Comparison of ENCODE assay signal across 8 cellular contexts in genomic region chr6:11460001-11460668, GRCh38.
DNase-seq lines count a peak whose midpoint lies in the region; ATAC-seq and TF ChIP-seq lines count a peak whose summit lies in the region.

No MANE protein-coding gene starts in this region.

- intact Hi-C loops in CD14-positive monocyte (cut with micrococcal nuclease), result loop anchor here (5.0 to 10.0 kb wide), 3 partner anchors 45 to 78 kb away; no protein-coding TSS in a partner anchor

- peaks cover 62% of the 10 kb centered on the region for H3K4me1 Mint-ChIP-seq in CD14-positive monocyte
- H3K4me1 Mint-ChIP-seq in stimulated activated naive CD8-positive, alpha-beta T cell treated with anti-CD3 and anti-CD28 coated beads, Interleukin-15, amount 100 ng/mL, for 72 hours, result peaks cover 38% of the 10 kb centered on the region

- H3K27me3 Mint-ChIP-seq in CD14-positive monocyte (ENCODE audit: low read depth in 3 of 3), result no peaks in the 10 kb centered on the region
- peaks cover under 1% of the 10 kb centered on the region for H3K27me3 Mint-ChIP-seq in stimulated activated naive CD8-positive, alpha-beta T cell treated with anti-CD3 and anti-CD28 coated beads, Interleukin-15, amount 100 ng/mL, for 72 hours

- peak; percentile 31 for ATAC-seq in GM19043 (IDR thresholded peaks at IDR 0.05; ENCODE audit: low read depth, unreplicated experiment)
- ATAC-seq in stimulated activated naive CD8-positive, alpha-beta T cell treated with anti-CD3 and anti-CD28 coated beads, Interleukin-15, amount 100 ng/mL, for 72 hours, result peak; percentile 47

- peak overlapping the region; percentile 5 to 76 for H3K4me3 Mint-ChIP-seq in CD14-positive monocyte
- H3K4me3 Mint-ChIP-seq in stimulated activated naive CD8-positive, alpha-beta T cell treated with anti-CD3 and anti-CD28 coated beads, Interleukin-15, amount 100 ng/mL, for 72 hours, result peak overlapping the region; percentile 72 to 82

- H3K4me3 ChIP-seq in astrocyte of the spinal cord (ENCODE audit: low read depth, low read length), result no peak overlapping the region

- DNase-seq in CD14-positive monocyte (ENCODE audit: low spot score) (no peak), HK-2 (ENCODE audit: unreplicated experiment) (peak; percentile 11), astrocyte of the spinal cord (ENCODE audit: low read depth, low spot score) (peak; percentile 13), NCI-H2171 (lab: John Stamatoyannopoulos, UW) (no peak), NCI-H2107 treated with DMSO at 0.1 percent for 48 hours (lab: John Stamatoyannopoulos, UW; ENCODE audit: unreplicated experiment) (no peak), NCI-H1105 (lab: John Stamatoyannopoulos, UW) (no peak)
- peak in 1 of 2 donors; percentile 22 for DNase-seq in stimulated activated naive CD8-positive, alpha-beta T cell treated with anti-CD3 and anti-CD28 coated beads, Interleukin-15, amount 100 ng/mL, for 72 hours

- in situ Hi-C loops in astrocyte of the spinal cord (cut with HindIII; ENCODE audit: low sequenced_read_pairs), result no loop called here

- peak overlapping the region; percentile 83 to 95 (median 90) for H3K27ac Mint-ChIP-seq in CD14-positive monocyte
- H3K27ac Mint-ChIP-seq in stimulated activated naive CD8-positive, alpha-beta T cell treated with anti-CD3 and anti-CD28 coated beads, Interleukin-15, amount 100 ng/mL, for 72 hours, result peak overlapping the region; percentile 51 to 95

- TF ChIP-seq CTCF in CD14-positive monocyte (IDR thresholded peaks at IDR 0.05), result no peak
- peak; percentile 18 for TF ChIP-seq CTCF in astrocyte of the spinal cord (IDR thresholded peaks at IDR 0.05; ENCODE audit: low read depth, low read length)

- peaks cover 0 to 6% (median 0%) of the 10 kb centered on the region in 7 donors for H3K9me3 Mint-ChIP-seq in CD14-positive monocyte
- peaks cover 0 to 10% of the 10 kb centered on the region in 2 donors for H3K9me3 Mint-ChIP-seq in stimulated activated naive CD8-positive, alpha-beta T cell treated with anti-CD3 and anti-CD28 coated beads, Interleukin-15, amount 100 ng/mL, for 72 hours

- no peaks in the 10 kb centered on the region for H3K36me3 Mint-ChIP-seq in CD14-positive monocyte

Comparison
In these comparisons a context has a peak if more than half of its experiments do, and no peak if none do; other contexts are left out.
1. DNase-seq: peak in HK-2 (single experiment) and astrocyte of the spinal cord (single experiment); none in CD14-positive monocyte (single experiment), NCI-H2171 (single experiment), NCI-H2107 treated with DMSO at 0.1 percent for 48 hours (single experiment) and NCI-H1105 (single experiment).